1 cellular context compared by ENCODE assay signal in genomic region chr7:45061352-45061751, GRCh38.
A peak's percentile ranks its signal among the peaks of the same experiment; 100 is the strongest.
TF ChIP-seq lines count a peak whose summit lies in the region.

No MANE protein-coding gene starts in this region.

TF ChIP-seq in HepG2, 621 proteins besides CTCF, POLR2A, EP300 and RAD21:
- no peak for TF ChIP-seq ZNF101 (CRISPR knock-in tag; IDR thresholded peaks at IDR 0.05; ENCODE audit: borderline replicate concordance, low read depth)
- TF ChIP-seq ZNF770 (CRISPR knock-in tag; IDR thresholded peaks at IDR 0.05): peak; percentile 54; the same call in 1 of the 2 replicates
